Comparison of ENCODE assay signal across 8 cellular contexts in the genomic region with DNA sequence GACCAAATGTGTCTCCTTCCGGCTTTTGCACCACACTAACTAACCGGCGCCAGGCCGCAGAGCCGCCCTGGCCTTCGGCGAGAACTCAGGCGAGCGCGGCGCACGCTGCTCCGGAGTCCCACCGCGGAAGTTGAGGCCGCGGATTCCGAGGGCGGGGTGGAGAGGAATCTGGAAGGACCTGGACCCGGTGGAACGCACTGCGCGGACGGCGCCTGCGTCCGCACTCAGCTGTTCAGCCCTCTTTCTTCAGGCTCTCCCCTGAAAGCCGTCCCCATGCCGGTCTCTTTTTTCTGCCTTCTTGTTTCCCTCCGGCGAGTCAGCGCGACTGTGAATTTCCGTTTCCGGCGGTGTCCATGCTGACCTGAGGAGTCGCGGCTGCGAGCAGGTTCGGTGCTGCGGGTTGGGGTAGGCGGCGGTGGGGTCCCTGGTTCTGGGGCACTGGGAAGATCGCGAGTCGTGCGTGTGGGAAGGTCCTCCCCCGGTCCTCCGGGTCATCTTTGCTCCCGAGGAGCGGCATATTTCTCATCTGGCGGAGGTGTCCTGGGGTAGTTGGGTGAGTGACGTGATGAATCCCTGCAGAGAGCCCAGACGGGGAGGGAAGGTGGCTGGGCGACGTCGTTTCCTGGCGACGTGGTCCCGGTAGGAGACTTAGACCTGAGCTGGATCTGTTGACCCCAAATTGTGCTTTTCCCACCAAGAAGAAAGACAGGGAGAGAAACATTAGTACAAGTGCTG. TPM values are rescaled to one million over a fixed set of nuclear protein-coding genes. Genes with fewer than 3 reads are reported as not detected.
DNase-seq lines count a peak whose midpoint lies in the region; ATAC-seq and TF ChIP-seq lines count a peak whose summit lies in the region.

Gene BMS1, plus strand, starts transcription at position 350 of the 735 bp plus-strand sequence. CDS start 1,600 bp downstream, outside the sequence.

- no peaks in the 10 kb centered on the region for H3K9me3 ChIP-seq in SK-N-MC (ENCODE audit: low read depth, low read length)
- H3K9me3 ChIP-seq in gastroesophageal sphincter, result no peaks in the 10 kb centered on the region
- no peaks in the 10 kb centered on the region for H3K9me3 ChIP-seq in neutrophil

- no peaks in the 10 kb centered on the region for H3K9me3 Mint-ChIP-seq in activated naive CD4-positive, alpha-beta T cell treated with anti-CD3 and anti-CD28 coated beads, Interleukin-2, amount 10 ng/mL, durations not matched to agents 7 days and 5 days

- peaks cover 17% of the 10 kb centered on the region for H3K36me3 Mint-ChIP-seq in activated naive CD4-positive, alpha-beta T cell treated with anti-CD3 and anti-CD28 coated beads, Interleukin-2, amount 10 ng/mL, durations not matched to agents 7 days and 5 days

- H3K4me3 ChIP-seq in GM08714 (ENCODE audit: low read length) (peak within 1 kb of the TSS; percentile 100), SK-N-MC (peak within 1 kb of the TSS; percentile 84), gastroesophageal sphincter (peak within 1 kb of the TSS; percentile 74 to 77), neutrophil (ENCODE audit: low read depth in 1 of 2, low read length in 1 of 2) (peak within 1 kb of the TSS; percentile 63 to 74)

- peaks cover 20% of the 10 kb centered on the region; the same call in 1 of the 2 replicates for H3K36me3 ChIP-seq in SK-N-MC (ENCODE audit: insufficient read depth, low read length)
- H3K36me3 ChIP-seq in gastroesophageal sphincter, result peaks cover 5 to 33% of the 10 kb centered on the region in 2 donors
- peaks cover 19% of the 10 kb centered on the region for H3K36me3 ChIP-seq in neutrophil

- peak within 1 kb of the TSS; percentile 94 for H3K27ac Mint-ChIP-seq in activated naive CD4-positive, alpha-beta T cell treated with anti-CD3 and anti-CD28 coated beads, Interleukin-2, amount 10 ng/mL, durations not matched to agents 7 days and 5 days

- DNase-seq in NCI-H1048 (lab: John Stamatoyannopoulos, UW), result peak; percentile 82
- peak; percentile 44 for DNase-seq in SK-N-MC (ENCODE audit: low read depth, low spot score)
- peak; percentile 92 for DNase-seq in activated naive CD4-positive, alpha-beta T cell treated with anti-CD3 and anti-CD28 coated beads, Interleukin-2, amount 10 ng/mL, durations not matched to agents 7 days and 5 days

- CTCF ChIA-PET in activated naive CD4-positive, alpha-beta T cell treated with anti-CD3 and anti-CD28 coated beads, Interleukin-2, amount 10 ng/mL, durations not matched to agents 7 days and 5 days (lab: Charles Lee), result interaction anchor here (0.6 kb wide), 1 partner anchor 387 kb away, joined by 3 read pairs; no protein-coding TSS in a partner anchor

- H3K27ac ChIP-seq in SK-N-MC (peak within 1 kb of the TSS; percentile 60), gastroesophageal sphincter (peak within 1 kb of the TSS; percentile 82 to 96 (median 93)), neutrophil (peak within 1 kb of the TSS; percentile 80)

- peak within 1 kb of the TSS; percentile 97 for H3K4me3 Mint-ChIP-seq in activated naive CD4-positive, alpha-beta T cell treated with anti-CD3 and anti-CD28 coated beads, Interleukin-2, amount 10 ng/mL, durations not matched to agents 7 days and 5 days

- ATAC-seq in HG02588 (IDR thresholded peaks at IDR 0.05; ENCODE audit: unreplicated experiment), result peak; percentile 98
- peak; percentile 95 for ATAC-seq in gastroesophageal sphincter

- H3K27me3 ChIP-seq in gastroesophageal sphincter (no peaks in the 10 kb centered on the region), neutrophil (peaks cover 2% of the 10 kb centered on the region)

- no peak for TF ChIP-seq EP300 in gastroesophageal sphincter (IDR thresholded peaks at IDR 0.05)

- H3K27me3 Mint-ChIP-seq in activated naive CD4-positive, alpha-beta T cell treated with anti-CD3 and anti-CD28 coated beads, Interleukin-2, amount 10 ng/mL, durations not matched to agents 7 days and 5 days, result no peaks in the 10 kb centered on the region

- WGBS in gastroesophageal sphincter (ENCODE audit: low coverage in 1 of 2), 2 donors, result 0% methylated on average over 13 to 23 of the region's 60 CpGs

- peak within 1 kb of the TSS; percentile 79 for H3K9ac ChIP-seq in SK-N-MC (ENCODE audit: insufficient read length)

- peaks cover 16% of the 10 kb centered on the region for H3K4me1 Mint-ChIP-seq in activated naive CD4-positive, alpha-beta T cell treated with anti-CD3 and anti-CD28 coated beads, Interleukin-2, amount 10 ng/mL, durations not matched to agents 7 days and 5 days

- peak; percentile 58 to 59 for TF ChIP-seq POLR2A in gastroesophageal sphincter (IDR thresholded peaks at IDR 0.05)

- TF ChIP-seq CTCF in gastroesophageal sphincter (IDR thresholded peaks at IDR 0.05), result no peak
- TF ChIP-seq CTCF in neutrophil (IDR thresholded peaks at IDR 0.05), result no peak
- no peak for TF ChIP-seq CTCF in subcutaneous adipose tissue (IDR thresholded peaks at IDR 0.05; ENCODE audit: low read depth)

- peaks cover 0 to 21% (median 4%) of the 10 kb centered on the region in 3 donors for H3K4me1 ChIP-seq in gastroesophageal sphincter
- H3K4me1 ChIP-seq in neutrophil (ENCODE audit: control insufficient read depth in 1 of 2, insufficient read depth in 1 of 2, low read depth in 1 of 2, low read length in 1 of 2), result peaks cover 22 to 29% of the 10 kb centered on the region in 2 experiments

RNA-seq across cellular contexts. Expression of gene BMS1, which starts in this region (rescaled TPM):
- total RNA-seq in gastroesophageal sphincter (10 to 100 TPM; 15.5 to 18.8 (median 18.3) TPM), subcutaneous adipose tissue (10 to 100 TPM; 11.0 to 15.5 (median 13.2) TPM)

Comparison
In these comparisons a context has a peak if more than half of its experiments do, and no peak if none do; other contexts are left out.
1. Peak in every context shown above with its lines: DNase-seq, ATAC-seq, H3K4me3 ChIP-seq and H3K27ac ChIP-seq.